ENCODE assay signal across 8 cellular contexts in genomic region chr4:151015458-151016344, GRCh38. TPM values are rescaled to one million over a fixed set of nuclear protein-coding genes. Genes with fewer than 3 reads are reported as not detected.
DNase-seq lines count a peak whose midpoint lies in the region; ATAC-seq and TF ChIP-seq lines count a peak whose summit lies in the region.

No MANE protein-coding gene starts in this region.

- H3K79me1 ChIP-seq in mesenchymal stem cell (replicated peaks; ENCODE audit: low read length, poor library complexity, severe bottlenecking): peaks cover 9% of the 10 kb centered on the region

- peak; percentile 74 for ATAC-seq in CD8-positive, alpha-beta T cell
- peak; percentile 67 for ATAC-seq in GM19452 (IDR thresholded peaks at IDR 0.05; ENCODE audit: unreplicated experiment)
- peak; percentile 66 for ATAC-seq in HG03565 (IDR thresholded peaks at IDR 0.05; ENCODE audit: unreplicated experiment)
- ATAC-seq in activated CD8-positive, alpha-beta T cell treated with anti-CD3 and anti-CD28 coated beads, Interleukin-2, amount 10 ng/mL, durations not matched to agents 7 days and 5 days: peak; percentile 82

- no peak for TF ChIP-seq CTCF in CD8-positive, alpha-beta T cell (IDR thresholded peaks at IDR 0.05)

- peak overlapping the region in 1 of 2 experiments; percentile 83 for H3K23ac ChIP-seq in mesenchymal stem cell (ENCODE audit: low read length in 2 of 2)

- no peak overlapping the region for H2AK5ac ChIP-seq in mesenchymal stem cell (ENCODE audit: low read length, severe bottlenecking)

- H3K4me1 ChIP-seq in CD8-positive, alpha-beta T cell (ENCODE audit: insufficient read depth, low read length): peaks cover 16% of the 10 kb centered on the region
- H3K4me1 ChIP-seq in effector memory CD4-positive, alpha-beta T cell (ENCODE audit: control insufficient read depth, insufficient read depth, low read length, poor library complexity, severe bottlenecking): peaks cover 16% of the 10 kb centered on the region
- no peaks in the 10 kb centered on the region for H3K4me1 ChIP-seq in mesenchymal stem cell (ENCODE audit: control insufficient read depth, insufficient read depth, low read depth, low read length)

- intact Hi-C loops in CD8-positive, alpha-beta T cell (cut with DNase I, micrococcal nuclease): loop anchor here (1.0 to 10.0 kb wide), 10 partner anchors 83 to 1764 kb away; partner anchors contain the start of genes ARFIP1 (in 2 of the 2), FBXW7 (in 2 of the 2), FHIP1A (in 2 of the 2) and TIGD4 (in 2 of the 2)

- peak overlapping the region; percentile 89 for H3K4me3 ChIP-seq in CD8-positive, alpha-beta T cell (ENCODE audit: low read depth, low read length)
- peak overlapping the region; percentile 94 for H3K4me3 ChIP-seq in effector memory CD4-positive, alpha-beta T cell (ENCODE audit: insufficient read depth, low read depth, low read length, poor library complexity, severe bottlenecking)
- peak overlapping the region; percentile 100 for H3K4me3 ChIP-seq in mesenchymal stem cell (ENCODE audit: insufficient read depth in 1 of 2, low read depth in 1 of 2, low read length in 2 of 2)

- H3K36me3 Mint-ChIP-seq in CD8-positive, alpha-beta T cell: peaks cover 11% of the 10 kb centered on the region
- H3K36me3 Mint-ChIP-seq in activated CD8-positive, alpha-beta T cell treated with anti-CD3 and anti-CD28 coated beads, Interleukin-2, amount 10 ng/mL, durations not matched to agents 7 days and 5 days (ENCODE audit: low read depth): peaks cover 11% of the 10 kb centered on the region

- H3K27me3 ChIP-seq in CD8-positive, alpha-beta T cell (ENCODE audit: insufficient read depth, low read length): no peaks in the 10 kb centered on the region
- no peaks in the 10 kb centered on the region for H3K27me3 ChIP-seq in effector memory CD4-positive, alpha-beta T cell (replicated peaks; ENCODE audit: control insufficient read depth, insufficient read depth, low read length, poor library complexity, severe bottlenecking)
- H3K27me3 ChIP-seq in mesenchymal stem cell (ENCODE audit: control insufficient read depth in 1 of 2, insufficient read depth in 1 of 2, low read length in 2 of 2): no peaks in the 10 kb centered on the region

- no peaks in the 10 kb centered on the region for H3K9me3 Mint-ChIP-seq in CD8-positive, alpha-beta T cell
- no peaks in the 10 kb centered on the region for H3K9me3 Mint-ChIP-seq in activated CD8-positive, alpha-beta T cell treated with anti-CD3 and anti-CD28 coated beads, Interleukin-2, amount 10 ng/mL, durations not matched to agents 7 days and 5 days (ENCODE audit: insufficient read depth)

- peak overlapping the region; percentile 97 to 99 for H3K18ac ChIP-seq in mesenchymal stem cell (ENCODE audit: low read depth in 1 of 2, low read length in 2 of 2)

- H2BK120ac ChIP-seq in mesenchymal stem cell (ENCODE audit: low read depth, low read length): peak overlapping the region; percentile 78

- H2BK15ac ChIP-seq in mesenchymal stem cell (ENCODE audit: low read depth, poor library complexity, severe bottlenecking): peak overlapping the region; percentile 80

- no peaks in the 10 kb centered on the region for H3K27me3 Mint-ChIP-seq in CD8-positive, alpha-beta T cell (ENCODE audit: low read depth)
- no peaks in the 10 kb centered on the region for H3K27me3 Mint-ChIP-seq in activated CD8-positive, alpha-beta T cell treated with anti-CD3 and anti-CD28 coated beads, Interleukin-2, amount 10 ng/mL, durations not matched to agents 7 days and 5 days (ENCODE audit: low read depth)

- H3K27ac Mint-ChIP-seq in CD8-positive, alpha-beta T cell: peak overlapping the region; percentile 99
- H3K27ac Mint-ChIP-seq in activated CD8-positive, alpha-beta T cell treated with anti-CD3 and anti-CD28 coated beads, Interleukin-2, amount 10 ng/mL, durations not matched to agents 7 days and 5 days: peak overlapping the region; percentile 99

- H3K27ac ChIP-seq in CD8-positive, alpha-beta T cell (ENCODE audit: low read depth, low read length): peak overlapping the region; percentile 97
- peak overlapping the region; percentile 91 for H3K27ac ChIP-seq in effector memory CD4-positive, alpha-beta T cell (ENCODE audit: insufficient read depth, low read length, poor library complexity, severe bottlenecking)
- peak overlapping the region; percentile 79 for H3K27ac ChIP-seq in mesenchymal stem cell (ENCODE audit: low read length, poor library complexity, severe bottlenecking)

- H3K4ac ChIP-seq in mesenchymal stem cell (ENCODE audit: low read depth in 1 of 2, low read length in 2 of 2): peak overlapping the region; percentile 95 to 97

- no peak overlapping the region for H2BK5ac ChIP-seq in mesenchymal stem cell (ENCODE audit: low read depth, low read length, poor library complexity, severe bottlenecking)

- peak overlapping the region; percentile 93 for H4K91ac ChIP-seq in mesenchymal stem cell (ENCODE audit: low read length)

- under 1% methylated on average over 61 of the region's 87 CpGs for WGBS in mesenchymal stem cell

- peak overlapping the region; percentile 100 for H3K4me3 Mint-ChIP-seq in CD8-positive, alpha-beta T cell
- peak overlapping the region; percentile 100 for H3K4me3 Mint-ChIP-seq in activated CD8-positive, alpha-beta T cell treated with anti-CD3 and anti-CD28 coated beads, Interleukin-2, amount 10 ng/mL, durations not matched to agents 7 days and 5 days

- peak overlapping the region; percentile 66 for H3K4me2 ChIP-seq in mesenchymal stem cell (ENCODE audit: low read length, poor library complexity, severe bottlenecking)

- CTCF ChIA-PET in CD8-positive, alpha-beta T cell (lab: Charles Lee): no interaction called here
- CTCF ChIA-PET in activated CD8-positive, alpha-beta T cell treated with anti-CD3 and anti-CD28 coated beads, Interleukin-2, amount 10 ng/mL, durations not matched to agents 7 days and 5 days (lab: Charles Lee): interaction anchor here (1.4 kb wide), 1 partner anchor 85 kb away, joined by 5 read pairs; no protein-coding TSS in a partner anchor

- H3K36me3 ChIP-seq in CD8-positive, alpha-beta T cell (ENCODE audit: insufficient read depth, low read length): no peaks in the 10 kb centered on the region
- no peaks in the 10 kb centered on the region for H3K36me3 ChIP-seq in effector memory CD4-positive, alpha-beta T cell (ENCODE audit: control insufficient read depth, insufficient read depth, low read length)
- H3K36me3 ChIP-seq in mesenchymal stem cell (ENCODE audit: control insufficient read depth in 1 of 2, insufficient read depth in 2 of 2, low read depth in 1 of 2, low read length in 2 of 2): no peaks in the 10 kb centered on the region

- peak; percentile 68 to 89 (median 79) for DNase-seq in CD8-positive, alpha-beta T cell
- peak; percentile 70 for DNase-seq in NCI-H748 treated with DMSO at 0.1 percent for 48 hours (lab: John Stamatoyannopoulos, UW)
- peak; percentile 82 for DNase-seq in activated CD8-positive, alpha-beta T cell treated with anti-CD3 and anti-CD28 coated beads, Interleukin-2, amount 10 ng/mL, durations not matched to agents 7 days and 5 days
- peak; percentile 62 to 72 (median 72) for DNase-seq in effector memory CD4-positive, alpha-beta T cell
- peak; percentile 87 for DNase-seq in mesenchymal stem cell
- peak; percentile 56 for DNase-seq in stimulated activated CD8-positive, alpha-beta memory T cell treated with anti-CD3 and anti-CD28 coated beads, Interleukin-12 subunit alpha, Interleukin-12 subunit beta, amount 100 ng/mL, for 24 hours (ENCODE audit: extremely low read depth)

- peak overlapping the region in 1 of 2 experiments; percentile 98 for H3K14ac ChIP-seq in mesenchymal stem cell (ENCODE audit: low read length in 2 of 2)

- no peaks in the 10 kb centered on the region for H3K9me3 ChIP-seq in CD8-positive, alpha-beta T cell (ENCODE audit: low read length)
- H3K9me3 ChIP-seq in effector memory CD4-positive, alpha-beta T cell (ENCODE audit: control insufficient read depth, low read length): no peaks in the 10 kb centered on the region
- no peaks in the 10 kb centered on the region for H3K9me3 ChIP-seq in mesenchymal stem cell (ENCODE audit: control insufficient read depth, low read length)

- peak overlapping the region; percentile 92 for H3K9ac ChIP-seq in mesenchymal stem cell (ENCODE audit: low read length)

- POLR2A ChIA-PET in CD8-positive, alpha-beta T cell (lab: Charles Lee): interaction anchor here (0.5 to 2.3 kb wide), 4 partner anchors 9 to 93 kb away, joined by 3 to 31 read pairs (median 4); partner anchors contain the start of gene RPS3A
- POLR2A ChIA-PET in activated CD8-positive, alpha-beta T cell treated with anti-CD3 and anti-CD28 coated beads, Interleukin-2, amount 10 ng/mL, durations not matched to agents 7 days and 5 days (lab: Charles Lee): interaction anchor here (0.6 to 3.0 kb wide), 8 partner anchors 11 to 94 kb away, joined by 3 to 16 read pairs (median 6); partner anchors contain the start of gene RPS3A

- H2AFZ ChIP-seq in mesenchymal stem cell (ENCODE audit: low read depth, low read length): peak overlapping the region; percentile 98

- peaks cover 33% of the 10 kb centered on the region for H3K4me1 Mint-ChIP-seq in CD8-positive, alpha-beta T cell (ENCODE audit: low read depth)
- H3K4me1 Mint-ChIP-seq in activated CD8-positive, alpha-beta T cell treated with anti-CD3 and anti-CD28 coated beads, Interleukin-2, amount 10 ng/mL, durations not matched to agents 7 days and 5 days (ENCODE audit: low read depth): peaks cover 24% of the 10 kb centered on the region

- H4K8ac ChIP-seq in mesenchymal stem cell (ENCODE audit: low read length): peak overlapping the region; percentile 98

- H2BK12ac ChIP-seq in mesenchymal stem cell (ENCODE audit: low read length in 2 of 2): peak overlapping the region; percentile 38 to 92

RNA-seq across cellular contexts. Expression of gene LRBA, which starts 0.6 kb away (rescaled TPM):
- 10 to 100 TPM; 45.3 to 47.6 TPM for total RNA-seq in CD8-positive, alpha-beta T cell
- 10 to 100 TPM; 43.3 to 44.5 TPM for total RNA-seq in activated CD8-positive, alpha-beta T cell treated with anti-CD3 and anti-CD28 coated beads, Interleukin-2, amount 10 ng/mL, durations not matched to agents 7 days and 5 days
- polyA plus RNA-seq in mesenchymal stem cell (2013, experiment 1 of 2): 9.2 TPM
- 8.3 TPM for polyA plus RNA-seq in mesenchymal stem cell (2013, experiment 2 of 2)

Comparison
In these comparisons a context has a peak if more than half of its experiments do, and no peak if none do; other contexts are left out.
1. Peak in every context shown above with its lines: DNase-seq, ATAC-seq, H3K4me3 ChIP-seq and H3K27ac ChIP-seq.